16 cellular contexts compared by ENCODE assay signal in genomic region chr3:22585504-22585903, GRCh38.
DNase-seq lines count a peak whose midpoint lies in the region; ATAC-seq, FAIRE-seq and TF ChIP-seq lines count a peak whose summit lies in the region.
"Had no signal": no experiment of that assay in that cellular context is flagged by ENCODE, and none has a peak within 500 bp of the region (broad histone marks: within the 10 kb centered on the region; RNA-seq: fewer than 3 reads in every experiment).

No MANE protein-coding gene starts in this region.

- no peak for TF ChIP-seq CTCF in K562 (IDR thresholded peaks at IDR 0.05 in 2 of 3, conservative IDR thresholded peaks at IDR 0.05 in 1 of 3; ENCODE audit: insufficient read depth in 2 of 3, low read depth in 1 of 3, low read length in 3 of 3)
- TF ChIP-seq CTCF in kidney epithelial cell (IDR thresholded peaks at IDR 0.05; ENCODE audit: insufficient read depth, low read length, poor library complexity, severe bottlenecking), result no peak
- TF ChIP-seq CTCF in dorsolateral prefrontal cortex (IDR thresholded peaks at IDR 0.05 in 54 of 56, conservative IDR thresholded peaks at IDR 0.05 in 2 of 56; ENCODE audit: low read depth in 1 of 56, partially characterized antibody in 56 of 56), result no peak

- intact Hi-C loops in K562 (cut with micrococcal nuclease), result no loop called here
- intact Hi-C loops in dorsolateral prefrontal cortex (cut with DNase I), result no loop called here

- H3K36me3 Mint-ChIP-seq in effector memory CD8-positive, alpha-beta T cell (ENCODE audit: insufficient read depth), result no peaks in the 10 kb centered on the region
- H3K36me3 Mint-ChIP-seq: CD4-positive, alpha-beta memory T cell had no signal

- no peak overlapping the region for H3K27ac Mint-ChIP-seq in effector memory CD8-positive, alpha-beta T cell
- H3K27ac Mint-ChIP-seq: CD4-positive, alpha-beta memory T cell; WTC11 had no signal

- H3K4me3 Mint-ChIP-seq in effector memory CD8-positive, alpha-beta T cell, result no peak overlapping the region
- H3K4me3 Mint-ChIP-seq: CD4-positive, alpha-beta memory T cell; WTC11 had no signal

- ATAC-seq in K562 (no peak), HG03342 (IDR thresholded peaks at IDR 0.05; ENCODE audit: unreplicated experiment) (no peak), HG02885 (IDR thresholded peaks at IDR 0.05; ENCODE audit: poor library complexity, unreplicated experiment) (no peak)
- no peak for ATAC-seq in effector memory CD8-positive, alpha-beta T cell (replicated peaks)
- ATAC-seq: WTC11 had no signal

- H3K4me3 ChIP-seq in K562, result no peak overlapping the region
- no peak overlapping the region for H3K4me3 ChIP-seq in kidney epithelial cell (ENCODE audit: low read depth, low read length)
- no peak overlapping the region for H3K4me3 ChIP-seq in dorsolateral prefrontal cortex
- H3K4me3 ChIP-seq: ovary, SJCRH30, tibial artery had no signal

- H3K27ac ChIP-seq in K562 (ENCODE audit: extremely low read depth, low read depth, low read length) (no peak overlapping the region), dorsolateral prefrontal cortex (no peak overlapping the region)
- H3K27ac ChIP-seq: ovary, SJCRH30, tibial artery had no signal

- no peak for TF ChIP-seq RAD21 in K562 (CRISPR knock-in tag; conservative IDR thresholded peaks at IDR 0.05 in 1 of 2, IDR thresholded peaks at IDR 0.05 in 1 of 2)

- H3K4me1 ChIP-seq in K562 (replicated peaks in 1 of 2; ENCODE audit: control insufficient read depth in 2 of 2, insufficient read depth in 2 of 2, low read length in 2 of 2), result no peaks in the 10 kb centered on the region
- H3K4me1 ChIP-seq: SJCRH30, tibial artery had no signal

- H3K4me1 Mint-ChIP-seq in effector memory CD8-positive, alpha-beta T cell (ENCODE audit: low read depth in 2 of 2), result no peaks in the 10 kb centered on the region
- H3K4me1 Mint-ChIP-seq: CD4-positive, alpha-beta memory T cell had no signal

- H2AFZ ChIP-seq in K562 (ENCODE audit: low read depth, low read length), result no peak overlapping the region

- H3K9me3 Mint-ChIP-seq in effector memory CD8-positive, alpha-beta T cell, result peaks cover 13 to 16% of the 10 kb centered on the region in 2 donors

- 3% methylated on average over 2 of the region's 2 CpGs for WGBS in K562 (ENCODE audit: insufficient coverage, low coverage, missing lambda C conversion rate)

- H3K9ac ChIP-seq in K562 (ENCODE audit: insufficient read depth in 1 of 2, low read depth in 2 of 2, low read length in 2 of 2), result no peak overlapping the region

- CTCF ChIA-PET in K562 (lab: Yijun Ruan, JAX; ENCODE audit: low intra/inter-chr PET ratio), result no interaction called here

- no peak for TF ChIP-seq EP300 in K562 (IDR thresholded peaks at IDR 0.05; ENCODE audit: low read length)

- no peak for FAIRE-seq in K562 (lab: Jason Lieb, UNC)

- no peaks in the 10 kb centered on the region for H4K20me1 ChIP-seq in K562 (replicated peaks; ENCODE audit: control insufficient read depth, insufficient read depth, low read length)

- TF ChIP-seq POLR2A in K562 (conservative IDR thresholded peaks at IDR 0.05), result no peak

- POLR2A ChIA-PET in K562 (lab: Yijun Ruan, JAX), result no interaction called here

- no peaks in the 10 kb centered on the region for H3K9me1 ChIP-seq in K562 (ENCODE audit: control insufficient read depth, insufficient read depth, low read length)

- in situ Hi-C loops in K562 (cut with MboI), result no loop called here

- no peak overlapping the region for H3K4me2 ChIP-seq in K562 (ENCODE audit: insufficient read depth, low read length)

- no peaks in the 10 kb centered on the region for H3K27me3 Mint-ChIP-seq in effector memory CD8-positive, alpha-beta T cell
- H3K27me3 Mint-ChIP-seq: CD4-positive, alpha-beta memory T cell had no signal

- H3K27me3 ChIP-seq in K562 (ENCODE audit: control insufficient read depth in 2 of 2, insufficient read depth in 2 of 2, low read length in 2 of 2) (no peaks in the 10 kb centered on the region), kidney epithelial cell (ENCODE audit: control insufficient read depth, insufficient read depth, low read length) (no peaks in the 10 kb centered on the region), dorsolateral prefrontal cortex (peaks cover 0 to 4% (median 0%) of the 10 kb centered on the region in 45 donors)
- H3K27me3 ChIP-seq: ovary, SJCRH30, tibial artery had no signal

- BruUV-seq in K562 (replicated peaks; lab: Mats Ljungman, UMichigan), result no TSS peak

- H3K9me3 ChIP-seq in K562 (replicated peaks; ENCODE audit: control insufficient read depth, insufficient read depth, low read depth, low read length), result no peaks in the 10 kb centered on the region; the same call in 1 of the 2 replicates
- H3K9me3 ChIP-seq: ovary, SJCRH30, tibial artery had no signal

- H3K36me3 ChIP-seq in K562 (ENCODE audit: control insufficient read depth, insufficient read depth, low read length) (no peaks in the 10 kb centered on the region), kidney epithelial cell (ENCODE audit: control insufficient read depth, insufficient read depth, low read length) (no peaks in the 10 kb centered on the region)
- H3K36me3 ChIP-seq: ovary, SJCRH30, tibial artery had no signal

- peak; percentile 17 for DNase-seq in GM04504 (ENCODE audit: low read depth)
- peak; percentile 72 for DNase-seq in NCI-H446 treated with DMSO at 0.1 percent for 48 hours (lab: John Stamatoyannopoulos, UW)
- no peak for DNase-seq in K562 (ENCODE audit: extremely low read depth in 1 of 4, low spot score in 3 of 4)
- peak; percentile 31 for DNase-seq in kidney epithelial cell (ENCODE audit: low read depth)
- DNase-seq in dorsolateral prefrontal cortex, result no peak
- no peak for DNase-seq in effector memory CD8-positive, alpha-beta T cell
- DNase-seq: activated T-cell treated with anti-CD3 and anti-CD28 coated beads, Interleukin-2, amount 50 U/mL, for 1 hour; anterior cingulate cortex; CD4-positive, alpha-beta memory T cell; NCI-H526; ovary; SJCRH30; tibial artery had no signal

- no peaks in the 10 kb centered on the region for H3K79me2 ChIP-seq in K562 (ENCODE audit: control insufficient read depth, insufficient read depth, low read length)

TF ChIP-seq in K562, 482 proteins besides CTCF, POLR2A, EP300 and RAD21:
- TF ChIP-seq NFIX (CRISPR knock-in tag; IDR thresholded peaks at IDR 0.05; ENCODE audit: low read depth) (no peak), FOSL1 (tag; conservative IDR thresholded peaks at IDR 0.05) (peak; percentile 25; the same call in 1 of the 2 replicates)

Comparison
In these comparisons a context has a peak if more than half of its experiments do, and no peak if none do; other contexts are left out.
1. DNase-seq: peak in GM04504 (single experiment), NCI-H446 treated with DMSO at 0.1 percent for 48 hours (single experiment) and kidney epithelial cell (single experiment); none in K562 (0 of 4), dorsolateral prefrontal cortex (0 of 10) and effector memory CD8-positive, alpha-beta T cell (0 of 3).